Comparison of ENCODE assay signal across 23 cellular contexts in the genomic region with DNA sequence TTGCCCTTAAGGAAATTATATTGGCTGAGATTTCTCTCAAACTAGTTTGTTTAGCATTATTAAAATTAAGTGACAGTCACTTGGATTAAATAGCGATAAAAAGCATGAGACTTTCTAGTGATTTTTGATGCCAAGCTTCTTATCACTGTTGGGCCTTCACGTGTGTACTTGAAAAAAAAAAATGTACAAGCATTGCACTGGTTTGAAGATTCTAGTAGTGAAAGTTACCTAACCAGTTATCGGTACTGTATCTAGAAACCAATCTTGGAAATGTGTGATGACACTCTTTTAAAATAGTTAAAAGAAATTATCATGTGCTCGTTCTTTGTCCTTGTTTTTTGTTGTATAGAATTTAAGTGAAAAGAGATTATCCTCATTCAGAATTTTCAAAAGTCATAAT.
"Had no signal": no experiment of that assay in that cellular context is flagged by ENCODE, and none has a peak within 500 bp of the region (broad histone marks: within the 10 kb centered on the region; RNA-seq: fewer than 3 reads in every experiment).

No MANE protein-coding gene starts in this region.

- H3K4me1 ChIP-seq: Peyer's patch, SJSA1 had no signal

- H3K9me3 ChIP-seq: Peyer's patch, SJSA1 had no signal

- H3K27me3 ChIP-seq: brain microvascular endothelial cell, cardiac muscle cell, Peyer's patch, SJSA1 had no signal

- H3K4me3 ChIP-seq: cardiac muscle cell, Peyer's patch, SJSA1 had no signal

- DNase-seq: activated CD4-positive, alpha-beta T cell treated with anti-CD3 and anti-CD28 coated beads for 1 hour; activated CD4-positive, alpha-beta T cell treated with anti-CD3 and anti-CD28 coated beads, Interleukin-2, amount 10 ng/mL, durations not matched to agents 24 days and 14 days; activated CD4-positive, alpha-beta T cell treated with anti-CD3 and anti-CD28 coated beads, Interleukin-2, amount 50 U/mL, for 48 hours; activated CD8-positive, alpha-beta memory T cell treated with anti-CD3 and anti-CD28 coated beads, Interleukin-2, amount 10 ng/mL, durations not matched to agents 7 days and 5 days; activated gamma-delta T cell; activated naive CD4-positive, alpha-beta T cell treated with anti-CD3 and anti-CD28 coated beads for 36 hours; activated naive CD8-positive, alpha-beta T cell treated with anti-CD3 and anti-CD28 coated beads for 36 hours; activated T-cell treated with anti-CD3 and anti-CD28 coated beads, Interleukin-2, amount 50 U/mL, for 4 hours; brain microvascular endothelial cell; KG1; NCI-H1048; NCI-H146; NCI-H2029; NCI-H2107; NCI-H2171 treated with DMSO at 0.1 percent for 48 hours; NCI-H226; NCI-H526 treated with DMSO at 0.1 percent for 48 hours; NCI-H82; Peyer's patch; Right ventricle myocardium superior had no signal

- H3K27ac ChIP-seq: brain microvascular endothelial cell, cardiac muscle cell, Peyer's patch, RWPE1, SJSA1 had no signal
